ENCODE assay signal across 12 cellular contexts in genomic region chr22:40679964-40680818, GRCh38. TPM values are rescaled to one million over a fixed set of nuclear protein-coding genes. Genes with fewer than 3 reads are reported as not detected.
DNase-seq lines count a peak whose midpoint lies in the region; ATAC-seq and TF ChIP-seq lines count a peak whose summit lies in the region.
"Had no signal": no experiment of that assay in that cellular context is flagged by ENCODE, and none has a peak within 500 bp of the region (broad histone marks: within the 10 kb centered on the region; RNA-seq: fewer than 3 reads in every experiment).

No MANE protein-coding gene starts in this region.

- intact Hi-C loops in IMR-90 (cut with micrococcal nuclease), result no loop called here

- peaks cover 6% of the 10 kb centered on the region; the same call in 1 of the 2 replicates for H3K9me1 ChIP-seq in IMR-90 (ENCODE audit: insufficient read depth, low read length)

- no peak overlapping the region for H2BK20ac ChIP-seq in IMR-90 (ENCODE audit: low read depth, low read length)

- H3K4me3 Mint-ChIP-seq in mesothelial cell of epicardium, result peak overlapping the region; percentile 73

- H3K18ac ChIP-seq in IMR-90 (ENCODE audit: low read depth, low read length), result no peak overlapping the region

- TF ChIP-seq CTCF in AG04450 (IDR thresholded peaks at IDR 0.05; ENCODE audit: low read depth, low read length), result peak; percentile 31
- TF ChIP-seq CTCF in IMR-90 (conservative IDR thresholded peaks at IDR 0.05; ENCODE audit: low read depth, low read length), result no peak
- TF ChIP-seq CTCF in mesothelial cell of epicardium (IDR thresholded peaks at IDR 0.05; ENCODE audit: unreplicated experiment), result no peak

- peaks cover 16% of the 10 kb centered on the region for H3K4me1 ChIP-seq in IMR-90 (ENCODE audit: control insufficient read depth, insufficient read depth, low read length)

- peak overlapping the region; percentile 72; the same call in 1 of the 2 replicates for H2AK5ac ChIP-seq in IMR-90 (ENCODE audit: low read depth, low read length)

- H3K27ac ChIP-seq in AG04450 (ENCODE audit: low read depth, low read length) (peak overlapping the region; percentile 39), IMR-90 (ENCODE audit: insufficient read depth, low read length) (no peak overlapping the region)
- H3K27ac ChIP-seq: stomach had no signal

- in situ Hi-C loops in IMR-90 (cut with MboI; ENCODE audit: low sequenced_read_pairs), result loop anchor here (5.0 kb wide), 1 partner anchor 82 kb away; no protein-coding TSS in a partner anchor

- TF ChIP-seq POLR2A in IMR-90 (IDR thresholded peaks at IDR 0.05; ENCODE audit: low read depth, low read length), result no peak

- peak overlapping the region; percentile 55 for H3K4me3 ChIP-seq in AG04450 (ENCODE audit: low read depth, low read length)
- no peak overlapping the region for H3K4me3 ChIP-seq in IMR-90 (ENCODE audit: insufficient read depth, low read depth, low read length)

- dilution Hi-C loops in IMR-90 (cut with HindIII; ENCODE audit: low sequenced_read_pairs, unreplicated experiment), result no loop called here

- POLR2A ChIA-PET in AG04450 (lab: Yijun Ruan, JAX), result interaction anchor here (0.6 to 1.1 kb wide), 4 partner anchors 43 to 152 kb away, joined by 3 to 5 read pairs (median 3); partner anchors contain the start of gene MRTFA
- POLR2A ChIA-PET in IMR-90 (lab: Charles Lee; ENCODE audit: unreplicated experiment), result no interaction called here

- peak overlapping the region; percentile 87 for H2AK9ac ChIP-seq in IMR-90 (replicated peaks; ENCODE audit: low read depth, low read length, poor library complexity)

- peak overlapping the region; percentile 86 for H2AFZ ChIP-seq in IMR-90 (replicated peaks; ENCODE audit: low read length, poor library complexity)

- H3K27me3 ChIP-seq in AG04450 (ENCODE audit: control insufficient read depth, insufficient read depth, low read length), result no peaks in the 10 kb centered on the region
- H3K27me3 ChIP-seq in IMR-90 (ENCODE audit: control insufficient read depth, insufficient read depth, low read length), result no peaks in the 10 kb centered on the region

- CTCF ChIA-PET in AG04450 (lab: Charles Lee) (interaction anchor here (1.1 to 1.3 kb wide), 2 partner anchors 81 to 243 kb away, joined by 3 read pairs; no protein-coding TSS in a partner anchor), IMR-90 (lab: Yijun Ruan, JAX) (no interaction called here)

- H3K9me3 Mint-ChIP-seq in mesothelial cell of epicardium, result no peaks in the 10 kb centered on the region
- H3K9me3 Mint-ChIP-seq: IgD-negative memory B cell had no signal

- H3K27ac Mint-ChIP-seq in mesothelial cell of epicardium, result peak overlapping the region; percentile 82

- H3K4ac ChIP-seq in IMR-90 (ENCODE audit: low read depth, low read length), result peak overlapping the region; percentile 11; the same call in 1 of the 2 replicates

- ATAC-seq in IMR-90 (ENCODE audit: low read depth) (no peak), esophagus mucosa (no peak), GM21367 (IDR thresholded peaks at IDR 0.05; ENCODE audit: unreplicated experiment) (no peak)

- no peak overlapping the region for H3K9ac ChIP-seq in IMR-90 (ENCODE audit: low read depth, low read length)

- DNase-seq in AG04450 (ENCODE audit: low read depth, low spot score) (no peak), IMR-90 (peak; percentile 31), dermis blood vessel endothelial cell (peak; percentile 49), mesothelial cell of epicardium (ENCODE audit: low spot score in 2 of 2, unreplicated experiment in 2 of 2) (no peak), NOMO-1 treated with dmso at 0.1 percent for 144 hours (lab: John Stamatoyannopoulos, UW; ENCODE audit: unreplicated experiment) (no peak), AG20443 (ENCODE audit: low spot score) (no peak)
- DNase-seq: activated CD8-positive, alpha-beta memory T cell treated with anti-CD3 and anti-CD28 coated beads, Interleukin-2, amount 50 U/mL, for 4 hours; cortex of kidney; stomach had no signal

- H3K23ac ChIP-seq in IMR-90 (ENCODE audit: low read depth, low read length), result 0 out of 2 replicates have a peak overlapping the region, but pooled peaks have one; percentile 8

- H3K14ac ChIP-seq in IMR-90 (replicated peaks; ENCODE audit: low read depth, low read length), result no peak overlapping the region; the same call in none of the 2 replicates

- H2BK15ac ChIP-seq in IMR-90 (ENCODE audit: low read depth, low read length), result 0 out of 3 replicates have a peak overlapping the region, but pooled peaks have one; percentile 25

- peak overlapping the region in 1 of 2 experiments; percentile 45; a peak in 1 of 4 replicates for H4K8ac ChIP-seq in IMR-90 (ENCODE audit: low read depth in 2 of 2, low read length in 2 of 2)

- TF ChIP-seq RAD21 in IMR-90 (IDR thresholded peaks at IDR 0.05; ENCODE audit: low read length), result no peak

- WGBS in IMR-90 (ENCODE audit: extremely low coverage in 2 of 2, insufficient read length in 1 of 2), 2 experiments, result 60% methylated on average over 1 of the region's 9 CpGs; no CpG with 5 or more reads in 1 of the 2 experiments

- H3K56ac ChIP-seq in IMR-90 (ENCODE audit: extremely low read depth, insufficient read depth, low read length), result no peak overlapping the region

- no peak overlapping the region for H2BK5ac ChIP-seq in IMR-90 (ENCODE audit: low read depth, low read length, poor library complexity, severe bottlenecking)

- no peaks in the 10 kb centered on the region for H3K27me3 Mint-ChIP-seq in mesothelial cell of epicardium (ENCODE audit: low read depth)

- H3K36me3 Mint-ChIP-seq in mesothelial cell of epicardium, result no peaks in the 10 kb centered on the region
- H3K36me3 Mint-ChIP-seq: IgD-negative memory B cell had no signal

- H3K36me3 ChIP-seq in IMR-90 (ENCODE audit: control insufficient read depth, insufficient read depth, low read length), result no peaks in the 10 kb centered on the region
- H3K36me3 ChIP-seq: stomach had no signal

- no peak overlapping the region; the same call in 1 of the 2 replicates for H4K91ac ChIP-seq in IMR-90 (ENCODE audit: insufficient read depth, low read depth, low read length)

- H3K4me1 Mint-ChIP-seq in mesothelial cell of epicardium, result peaks cover 33% of the 10 kb centered on the region

- no TSS peak for BruUV-seq in IMR-90 (replicated peaks; lab: Mats Ljungman, UMichigan)

- H4K5ac ChIP-seq in IMR-90 (ENCODE audit: low read depth, low read length), result no peak overlapping the region

- peak overlapping the region; percentile 10; the same call in 1 of the 2 replicates for H2BK120ac ChIP-seq in IMR-90 (ENCODE audit: low read depth, low read length)

- no peaks in the 10 kb centered on the region for H4K20me1 ChIP-seq in IMR-90 (ENCODE audit: insufficient read depth, low read length)

- H3K9me3 ChIP-seq in AG04450 (ENCODE audit: control insufficient read depth, insufficient read depth, low read length) (no peaks in the 10 kb centered on the region), IMR-90 (ENCODE audit: control insufficient read depth, insufficient read depth, low read length) (no peaks in the 10 kb centered on the region)
- H3K9me3 ChIP-seq: stomach had no signal

- H3K4me2 ChIP-seq in IMR-90 (ENCODE audit: low read depth, low read length), result peak overlapping the region; percentile 68

- no peaks in the 10 kb centered on the region for H3K79me1 ChIP-seq in IMR-90 (ENCODE audit: low read depth in 1 of 2, low read length in 2 of 2)

TF ChIP-seq in IMR-90, 13 proteins besides CTCF, POLR2A, EP300 and RAD21:
- TF ChIP-seq MAZ (IDR thresholded peaks at IDR 0.05; ENCODE audit: borderline replicate concordance, low read depth, low read length) (no peak), BHLHE40 (IDR thresholded peaks at IDR 0.05; ENCODE audit: low read depth, low read length) (no peak), USF2 (IDR thresholded peaks at IDR 0.05; ENCODE audit: low read depth, low read length) (no peak), RFX5 (IDR thresholded peaks at IDR 0.05; ENCODE audit: low read depth, low read length) (no peak), MXI1 (IDR thresholded peaks at IDR 0.05; ENCODE audit: borderline replicate concordance, low read depth, low read length) (no peak), NFE2L2 (IDR thresholded peaks at IDR 0.05; ENCODE audit: low read depth, low read length) (no peak), RCOR1 (IDR thresholded peaks at IDR 0.05; ENCODE audit: insufficient replicate concordance, low read length) (no peak)

RNA-seq across cellular contexts. Expression of gene MCHR1, which starts 0.9 kb away (rescaled TPM):
- polyA plus RNA-seq in AG04450 (2011; rRNA removed) (2.3 and 3.1 TPM in 2 replicates), IMR-90 (2012; rRNA removed) (3.2 and 3.5 TPM in 2 replicates)
- 3.3 and 4.0 TPM in 2 replicates for polyA minus RNA-seq in AG04450 (2011; rRNA and poly(A)+ RNA removed)
- total RNA-seq in IMR-90 (2012; rRNA removed) (1.4 and 1.7 TPM in 2 replicates), dermis blood vessel endothelial cell (0.09 TPM in 1 of 2 replicates, not detected in the other), mesothelial cell of epicardium (2.5 to 3.5 TPM (median 3.2 TPM) in 3 replicates), esophagus mucosa (not detected)
- 0.79 and 4.5 TPM in 2 replicates for polyA plus RNA-seq in IMR-90 (2012; cell fraction: cytosol; rRNA removed)
- 2.0 TPM in 2 replicates for polyA plus RNA-seq in IMR-90 (2012; cell fraction: nucleus; rRNA removed; ENCODE audit: low replicate concordance)
- total RNA-seq: stomach had no signal
- polyA plus RNA-seq: IgD-negative memory B cell had no signal

RNA-seq across cellular contexts. Expression of gene MRTFA, which starts 43.7 kb away (rescaled TPM):
- polyA plus RNA-seq in AG04450 (2011; rRNA removed) (6.8 and 11.6 TPM in 2 replicates), IMR-90 (2012; rRNA removed) (17.1 and 17.2 TPM in 2 replicates)
- 38.9 and 50.6 TPM in 2 replicates for polyA minus RNA-seq in AG04450 (2011; rRNA and poly(A)+ RNA removed)
- total RNA-seq in IMR-90 (2012; rRNA removed) (12.5 and 15.3 TPM in 2 replicates), dermis blood vessel endothelial cell (33.1 and 41.4 TPM in 2 replicates), mesothelial cell of epicardium (105 to 109 TPM (median 108 TPM) in 3 replicates), esophagus mucosa (19.4 TPM)
- polyA plus RNA-seq in IMR-90 (2012; cell fraction: cytosol; rRNA removed), result 27.6 and 38.8 TPM in 2 replicates
- polyA plus RNA-seq in IMR-90 (2012; cell fraction: nucleus; rRNA removed; ENCODE audit: low replicate concordance), result 38.3 and 56.9 TPM in 2 replicates

Comparison
In these comparisons a context has a peak if more than half of its experiments do, and no peak if none do; other contexts are left out.
1. DNase-seq: peak in IMR-90 (single experiment) and dermis blood vessel endothelial cell (single experiment); none in AG04450 (single experiment), mesothelial cell of epicardium (0 of 2), NOMO-1 treated with dmso at 0.1 percent for 144 hours (single experiment) and AG20443 (single experiment).